Comparison of ENCODE assay signal across 7 cellular contexts in genomic region chr7:114086491-114086905, GRCh38.
DNase-seq lines count a peak whose midpoint lies in the region; ATAC-seq and TF ChIP-seq lines count a peak whose summit lies in the region.

No MANE protein-coding gene starts in this region.

- in situ Hi-C loops in GM13977 (cut with MboI; ENCODE audit: low pct_unique_long_range_greater_than_20kb, low sequenced_read_pairs, unreplicated experiment) = no loop called here

- H3K4me1 ChIP-seq in duodenal mucosa (ENCODE audit: control insufficient read depth in 1 of 2, insufficient read depth in 2 of 2, low read length in 2 of 2) (peaks cover 0 to 22% of the 10 kb centered on the region in 2 donors), mesodermal cell (ENCODE audit: control insufficient read depth, insufficient read depth, low read length, poor library complexity, severe bottlenecking) (no peaks in the 10 kb centered on the region), vagina (peaks cover 9% of the 10 kb centered on the region)

- H3K4me3 ChIP-seq in duodenal mucosa (ENCODE audit: low read depth in 1 of 2, low read length in 2 of 2) (peak overlapping the region; percentile 87 to 89), mesodermal cell (ENCODE audit: extremely low read depth, insufficient read depth, low read length, poor library complexity, severe bottlenecking) (peak overlapping the region; percentile 54), vagina (peak overlapping the region; percentile 68 to 77)

- intact Hi-C loops in vagina (cut with DNase I) = loop anchor here (10.0 kb wide), 1 partner anchor 838 kb away; the partner anchor contains the start of gene MDFIC

- H3K27ac ChIP-seq in duodenal mucosa (ENCODE audit: low read depth, low read length) = peak overlapping the region; percentile 85
- H3K27ac ChIP-seq in mesodermal cell (ENCODE audit: low read depth, low read length, severe bottlenecking) = no peak overlapping the region
- peak overlapping the region; percentile 96 for H3K27ac ChIP-seq in vagina

- TF ChIP-seq CTCF in GM13977 (IDR thresholded peaks at IDR 0.05; ENCODE audit: extremely low read depth, insufficient read depth, missing control alignments) (no peak), vagina (IDR thresholded peaks at IDR 0.05) (no peak)

- DNase-seq in GM13977 (ENCODE audit: low spot score) (peak; percentile 59), NCI-H1105 treated with DMSO at 0.1 percent for 48 hours (lab: John Stamatoyannopoulos, UW) (peak; percentile 42), vagina (ENCODE audit: extremely low spot score in 2 of 2) (no peak), amniotic stem cell (lab: John Stamatoyannopoulos, UW) (no peak)

- no peak for ATAC-seq in HG03378 (IDR thresholded peaks at IDR 0.05; ENCODE audit: unreplicated experiment)

- no peak for TF ChIP-seq POLR2A in vagina (IDR thresholded peaks at IDR 0.05)

- 0% methylated on average over 16 to 21 of the region's 37 CpGs for WGBS in mesodermal cell (ENCODE audit: insufficient coverage in 2 of 2), 2 experiments

- H3K36me3 ChIP-seq in duodenal mucosa (ENCODE audit: control insufficient read depth in 1 of 2, insufficient read depth in 2 of 2, low read length in 2 of 2) (no peaks in the 10 kb centered on the region), mesodermal cell (ENCODE audit: control insufficient read depth, insufficient read depth, low read length) (no peaks in the 10 kb centered on the region), vagina (no peaks in the 10 kb centered on the region)

- H3K9me3 ChIP-seq in duodenal mucosa (ENCODE audit: control insufficient read depth in 1 of 2, low read length in 2 of 2) = no peaks in the 10 kb centered on the region
- no peaks in the 10 kb centered on the region for H3K9me3 ChIP-seq in mesodermal cell (ENCODE audit: control insufficient read depth, low read length)
- no peaks in the 10 kb centered on the region for H3K9me3 ChIP-seq in vagina

- peaks cover 10 to 13% of the 10 kb centered on the region in 2 donors for H3K27me3 ChIP-seq in duodenal mucosa (ENCODE audit: control insufficient read depth in 1 of 2, insufficient read depth in 2 of 2, low read length in 2 of 2)
- no peaks in the 10 kb centered on the region for H3K27me3 ChIP-seq in vagina

- peak overlapping the region; percentile 52 to 74 for H3K9ac ChIP-seq in duodenal mucosa (ENCODE audit: low read depth in 1 of 2, low read length in 2 of 2)

Comparison
In these comparisons a context has a peak if more than half of its experiments do, and no peak if none do; other contexts are left out.
1. DNase-seq: peak in GM13977 (single experiment) and NCI-H1105 treated with DMSO at 0.1 percent for 48 hours (single experiment); none in vagina (0 of 2) and amniotic stem cell (single experiment).
2. Peak in every context shown above with its lines, with median percentiles within 50 percentile points of each other: H3K4me3 ChIP-seq.